In genomic region chr1:26156285-26157038, GRCh38 we compare ENCODE assay signal across 12 cellular contexts. TPM values are rescaled to one million over a fixed set of nuclear protein-coding genes. Genes with fewer than 3 reads are reported as not detected.
A peak's percentile ranks its signal among the peaks of the same experiment; 100 is the strongest.
DNase-seq lines count a peak whose midpoint lies in the region; ATAC-seq and TF ChIP-seq lines count a peak whose summit lies in the region.
"Had no signal": no experiment of that assay in that cellular context is flagged by ENCODE, and none has a peak within 500 bp of the region (broad histone marks: within the 10 kb centered on the region; RNA-seq: fewer than 3 reads in every experiment).

No MANE protein-coding gene starts in this region.

- H3K36me3 ChIP-seq in DND-41 (ENCODE audit: insufficient read depth, low read length) (no peaks in the 10 kb centered on the region), neuronal stem cell (replicated peaks in 1 of 2; ENCODE audit: control insufficient read depth in 2 of 2, insufficient read depth in 2 of 2, low read length in 2 of 2) (no peaks in the 10 kb centered on the region), smooth muscle cell (ENCODE audit: low read depth) (no peaks in the 10 kb centered on the region)

- H3K36me3 Mint-ChIP-seq in glutamatergic neuron (ENCODE audit: unreplicated experiment): no peaks in the 10 kb centered on the region
- no peaks in the 10 kb centered on the region for H3K36me3 Mint-ChIP-seq in activated T-helper 17 cell treated with anti-CD3 and anti-CD28 coated beads, Interleukin-2, amount 50 U/mL, for 72 hours (ENCODE audit: low read depth)

- H2AFZ ChIP-seq in DND-41 (ENCODE audit: low read depth, low read length) (0 out of 2 replicates have a peak overlapping the region, but pooled peaks have one; percentile 10), neuronal stem cell (ENCODE audit: low read length) (peak overlapping the region; percentile 70), smooth muscle cell (ENCODE audit: low read depth) (no peak overlapping the region)

- peak overlapping the region; percentile 81 for H3K18ac ChIP-seq in neuronal stem cell (ENCODE audit: low read length)

- H2BK120ac ChIP-seq in neuronal stem cell (ENCODE audit: low read depth, low read length): peak overlapping the region; percentile 27

- H3K4me1 Mint-ChIP-seq in glutamatergic neuron (ENCODE audit: low read depth, unreplicated experiment): peaks cover 20% of the 10 kb centered on the region
- no peaks in the 10 kb centered on the region for H3K4me1 Mint-ChIP-seq in activated T-helper 17 cell treated with anti-CD3 and anti-CD28 coated beads, Interleukin-2, amount 50 U/mL, for 72 hours

- H3K27me3 ChIP-seq in DND-41 (ENCODE audit: insufficient read depth, low read length, poor library complexity) (peaks cover 22% of the 10 kb centered on the region), neuronal stem cell (ENCODE audit: control insufficient read depth in 3 of 3, insufficient read depth in 3 of 3, low read depth in 1 of 3, low read length in 3 of 3) (peaks cover 0 to 19% (median 14%) of the 10 kb centered on the region in 3 experiments), smooth muscle cell (ENCODE audit: low read depth) (peaks cover 15% of the 10 kb centered on the region)

- no peaks in the 10 kb centered on the region for H3F3A ChIP-seq in smooth muscle cell (ENCODE audit: low read depth)

- H3K14ac ChIP-seq in neuronal stem cell (ENCODE audit: low read length): no peak overlapping the region

- no peak overlapping the region for H2BK5ac ChIP-seq in neuronal stem cell (ENCODE audit: low read length)

- H3K9ac ChIP-seq in DND-41 (ENCODE audit: low read depth, low read length) (peak overlapping the region; percentile 16; the same call in 1 of the 2 replicates), neuronal stem cell (ENCODE audit: low read depth, low read length, poor library complexity) (no peak overlapping the region), smooth muscle cell (ENCODE audit: low read depth) (no peak overlapping the region)

- peaks cover 2% of the 10 kb centered on the region for H3K9me3 Mint-ChIP-seq in glutamatergic neuron (ENCODE audit: unreplicated experiment)
- no peaks in the 10 kb centered on the region for H3K9me3 Mint-ChIP-seq in activated T-helper 17 cell treated with anti-CD3 and anti-CD28 coated beads, Interleukin-2, amount 50 U/mL, for 72 hours

- ATAC-seq in DND-41 (ENCODE audit: insufficient read depth, low read depth) (peak; percentile 79), HG03378 (IDR thresholded peaks at IDR 0.05; ENCODE audit: unreplicated experiment) (no peak)
- ATAC-seq in activated T-helper 17 cell treated with anti-CD3 and anti-CD28 coated beads, Interleukin-2, amount 50 U/mL, for 72 hours (replicated peaks): no peak

- H3K4me2 ChIP-seq in DND-41 (ENCODE audit: insufficient read depth, low read length) (peak overlapping the region; percentile 34), neuronal stem cell (ENCODE audit: insufficient read depth, low read length, poor library complexity, severe bottlenecking) (peak overlapping the region; percentile 50), smooth muscle cell (no peak overlapping the region)

- H3K4me3 ChIP-seq in DND-41 (ENCODE audit: low read depth in 1 of 2, low read length in 2 of 2): peak overlapping the region in 1 of 2 experiments; percentile 1; a peak in 1 of 4 replicates
- no peak overlapping the region for H3K4me3 ChIP-seq in neuronal stem cell (ENCODE audit: low read length in 2 of 2)
- H3K4me3 ChIP-seq in smooth muscle cell: no peak overlapping the region

- WGBS in neuronal stem cell (ENCODE audit: extremely low coverage in 2 of 2, insufficient read length in 2 of 2, insufficient replicate concordance in 1 of 2), 2 donors: no CpG with 5 or more reads among the region's 12 CpGs
- 24% methylated on average over 12 of the region's 12 CpGs for WGBS in smooth muscle cell (ENCODE audit: low lambda C conversion rate)

- DNase-seq in DND-41 (peak; percentile 67), NCI-H510A (lab: John Stamatoyannopoulos, UW) (peak; percentile 35), glutamatergic neuron (peak; percentile 46), neuronal stem cell (ENCODE audit: low spot score) (no peak), smooth muscle cell (lab: John Stamatoyannopoulos, UW; ENCODE audit: unreplicated experiment) (no peak)
- DNase-seq in stimulated activated CD8-positive, alpha-beta memory T cell treated with anti-CD3 and anti-CD28 coated beads, Interleukin-4, amount 100 ng/mL, for 48 hours: no peak
- DNase-seq: NCI-H2081 treated with DMSO at 0.1 percent for 48 hours had no signal

- peaks cover 5% of the 10 kb centered on the region for H3K27me3 Mint-ChIP-seq in glutamatergic neuron (ENCODE audit: unreplicated experiment)
- H3K27me3 Mint-ChIP-seq in activated T-helper 17 cell treated with anti-CD3 and anti-CD28 coated beads, Interleukin-2, amount 50 U/mL, for 72 hours: peaks cover 25% of the 10 kb centered on the region

- no peak overlapping the region for H3K23ac ChIP-seq in neuronal stem cell (ENCODE audit: low read depth, low read length, poor library complexity)

- no peaks in the 10 kb centered on the region for H3K9me3 ChIP-seq in DND-41 (ENCODE audit: insufficient read depth, low read length, severe bottlenecking)
- H3K9me3 ChIP-seq in neuronal stem cell (replicated peaks in 1 of 2; ENCODE audit: control insufficient read depth in 2 of 2, insufficient read depth in 1 of 2, low read depth in 1 of 2, low read length in 2 of 2): no peaks in the 10 kb centered on the region
- H3K9me3 ChIP-seq in smooth muscle cell (replicated peaks; ENCODE audit: low read depth): no peaks in the 10 kb centered on the region

- H2BK12ac ChIP-seq in neuronal stem cell (ENCODE audit: low read length): no peak overlapping the region

- H3K27ac ChIP-seq in DND-41 (ENCODE audit: low read length) (no peak overlapping the region), neuronal stem cell (replicated peaks; ENCODE audit: low read length) (no peak overlapping the region), smooth muscle cell (ENCODE audit: low read depth) (no peak overlapping the region)

- H3K4me3 Mint-ChIP-seq in glutamatergic neuron (ENCODE audit: unreplicated experiment): peak overlapping the region; percentile 25
- no peak overlapping the region for H3K4me3 Mint-ChIP-seq in activated T-helper 17 cell treated with anti-CD3 and anti-CD28 coated beads, Interleukin-2, amount 50 U/mL, for 72 hours

- TF ChIP-seq CTCF in DND-41 (IDR thresholded peaks at IDR 0.05; ENCODE audit: borderline replicate concordance, extremely low read depth, low read length, poor library complexity, severe bottlenecking) (no peak), glutamatergic neuron (IDR thresholded peaks at IDR 0.05; ENCODE audit: partially characterized antibody, unreplicated experiment) (no peak), smooth muscle cell (IDR thresholded peaks at IDR 0.05; ENCODE audit: borderline replicate concordance, insufficient read depth, poor library complexity, severe bottlenecking) (no peak)

- H4K91ac ChIP-seq in neuronal stem cell (ENCODE audit: low read depth, low read length, poor library complexity): no peak overlapping the region

- no peak overlapping the region for H3K4ac ChIP-seq in neuronal stem cell (ENCODE audit: low read length)

- H3K27ac Mint-ChIP-seq in glutamatergic neuron (ENCODE audit: unreplicated experiment): no peak overlapping the region
- H3K27ac Mint-ChIP-seq in activated T-helper 17 cell treated with anti-CD3 and anti-CD28 coated beads, Interleukin-2, amount 50 U/mL, for 72 hours: no peak overlapping the region

- H3K79me1 ChIP-seq in neuronal stem cell (ENCODE audit: low read depth, low read length): no peaks in the 10 kb centered on the region

- H2AK5ac ChIP-seq in neuronal stem cell (ENCODE audit: low read depth, low read length): no peak overlapping the region

- H2BK15ac ChIP-seq in neuronal stem cell (ENCODE audit: low read length): peak overlapping the region; percentile 42

- no peak overlapping the region for H4K8ac ChIP-seq in neuronal stem cell (ENCODE audit: low read depth, low read length)

- H3K79me2 ChIP-seq in DND-41 (ENCODE audit: insufficient read depth, low read length) (no peaks in the 10 kb centered on the region), smooth muscle cell (ENCODE audit: low read depth) (no peaks in the 10 kb centered on the region)

- no peaks in the 10 kb centered on the region for H4K20me1 ChIP-seq in DND-41 (ENCODE audit: insufficient read depth, low read length)
- H4K20me1 ChIP-seq in smooth muscle cell (ENCODE audit: low read depth): no peaks in the 10 kb centered on the region

- H3K4me1 ChIP-seq in DND-41 (ENCODE audit: insufficient read depth, low read length) (peaks cover 20% of the 10 kb centered on the region), neuronal stem cell (ENCODE audit: control insufficient read depth in 2 of 2, insufficient read depth in 1 of 2, low read depth in 1 of 2, low read length in 2 of 2) (peaks cover 42 to 50% of the 10 kb centered on the region in 2 donors), smooth muscle cell (ENCODE audit: low read depth) (peaks cover 29% of the 10 kb centered on the region)

RNA-seq across cellular contexts. Expression of gene FAM110D, which starts 2.4 kb away (rescaled TPM):
- total RNA-seq in glutamatergic neuron (ENCODE audit: unreplicated experiment): 0.25 TPM
- 0.61 TPM for polyA plus RNA-seq in neuronal stem cell (2013, experiment 1 of 2)
- polyA plus RNA-seq in neuronal stem cell (2013, experiment 2 of 2): 0.54 TPM
- not detected for total RNA-seq in activated T-helper 17 cell treated with anti-CD3 and anti-CD28 coated beads, Interleukin-2, amount 50 U/mL, for 72 hours
- not detected in 2 replicates for total RNA-seq in smooth muscle cell
- polyA plus RNA-seq in smooth muscle cell: 0.08 TPM in 1 of 2 replicates, not detected in the other

RNA-seq across cellular contexts. Expression of gene C1orf232, which starts 12.3 kb away (rescaled TPM):
- total RNA-seq in glutamatergic neuron (ENCODE audit: unreplicated experiment) (not detected), smooth muscle cell (not detected in 2 replicates)
- 0.13 TPM for polyA plus RNA-seq in neuronal stem cell (2013, experiment 1 of 2)
- polyA plus RNA-seq in neuronal stem cell (2013, experiment 2 of 2): not detected
- not detected for total RNA-seq in activated T-helper 17 cell treated with anti-CD3 and anti-CD28 coated beads, Interleukin-2, amount 50 U/mL, for 72 hours
- polyA plus RNA-seq in smooth muscle cell: not detected in 2 replicates
- total RNA-seq: G401 had no signal
- polyA plus RNA-seq: adipose tissue, neural cell had no signal

RNA-seq across cellular contexts. Expression of gene ZNF593, which starts 13.2 kb away (rescaled TPM):
- total RNA-seq in glutamatergic neuron (ENCODE audit: unreplicated experiment): 35.9 TPM
- polyA plus RNA-seq in neuronal stem cell (2013, experiment 1 of 2): 29.0 TPM
- polyA plus RNA-seq in neuronal stem cell (2013, experiment 2 of 2): 28.3 TPM
- total RNA-seq in activated T-helper 17 cell treated with anti-CD3 and anti-CD28 coated beads, Interleukin-2, amount 50 U/mL, for 72 hours: 10 to 100 TPM; 20.4 to 52.4 TPM
- total RNA-seq in smooth muscle cell: 9.2 and 38.4 TPM in 2 replicates
- polyA plus RNA-seq in smooth muscle cell: 52.4 and 67.7 TPM in 2 replicates

RNA-seq across cellular contexts. Expression of gene ZNF593OS, which starts 15.2 kb away (rescaled TPM):
- 4.2 TPM for total RNA-seq in glutamatergic neuron (ENCODE audit: unreplicated experiment)
- polyA plus RNA-seq in neuronal stem cell (2013, experiment 1 of 2): 0.74 TPM
- 0.66 TPM for polyA plus RNA-seq in neuronal stem cell (2013, experiment 2 of 2)
- not detected for total RNA-seq in activated T-helper 17 cell treated with anti-CD3 and anti-CD28 coated beads, Interleukin-2, amount 50 U/mL, for 72 hours
- total RNA-seq in smooth muscle cell: not detected in 2 replicates
- polyA plus RNA-seq in smooth muscle cell: 1.5 TPM in 1 of 2 replicates, not detected in the other
- total RNA-seq: G401 had no signal
- polyA plus RNA-seq: neural cell had no signal

RNA-seq across cellular contexts. Expression of gene CNKSR1, which starts 20.8 kb away (rescaled TPM):
- total RNA-seq in glutamatergic neuron (ENCODE audit: unreplicated experiment): 9.9 TPM
- 6.9 TPM for polyA plus RNA-seq in neuronal stem cell (2013, experiment 1 of 2)
- polyA plus RNA-seq in neuronal stem cell (2013, experiment 2 of 2): 6.8 TPM
- 1 to 10 TPM; 2.9 to 4.6 TPM for total RNA-seq in activated T-helper 17 cell treated with anti-CD3 and anti-CD28 coated beads, Interleukin-2, amount 50 U/mL, for 72 hours
- 2.6 and 6.6 TPM in 2 replicates for total RNA-seq in smooth muscle cell
- 1.4 and 8.6 TPM in 2 replicates for polyA plus RNA-seq in smooth muscle cell
- total RNA-seq: G401 had no signal

Comparison
In these comparisons a context has a peak if more than half of its experiments do, and no peak if none do; other contexts are left out.
1. DNase-seq: peak in DND-41 (single experiment), NCI-H510A (single experiment) and glutamatergic neuron (single experiment); none in neuronal stem cell (single experiment), stimulated activated CD8-positive, alpha-beta memory T cell treated with anti-CD3 and anti-CD28 coated beads, Interleukin-4, amount 100 ng/mL, for 48 hours (single experiment) and smooth muscle cell (single experiment).